ENCODE assay signal across 23 cellular contexts in the genomic region with DNA sequence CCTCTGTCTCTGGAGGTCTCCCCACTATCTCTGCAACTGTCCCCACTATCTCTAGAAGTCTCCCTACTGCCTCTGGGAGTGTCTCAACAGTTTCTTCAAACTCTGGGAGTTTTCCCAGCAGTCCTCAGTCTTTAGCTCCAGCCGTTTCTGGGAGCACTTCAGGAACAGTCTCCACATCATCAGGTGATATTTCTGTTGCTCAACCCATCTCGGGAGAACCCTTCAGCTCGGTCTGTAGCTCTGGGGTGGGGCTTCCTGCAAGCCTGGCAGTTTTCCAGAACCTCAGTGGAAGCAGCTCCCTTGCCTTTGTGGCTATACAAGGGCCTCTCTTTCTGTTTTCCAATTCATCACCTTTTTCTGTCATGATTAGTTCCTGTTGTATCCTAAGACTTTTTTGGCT. TPM values are rescaled to one million over a fixed set of nuclear protein-coding genes. Genes with fewer than 3 reads are reported as not detected.
A peak's percentile ranks its signal among the peaks of the same experiment; 100 is the strongest.
DNase-seq lines count a peak whose midpoint lies in the region; ATAC-seq, FAIRE-seq and TF ChIP-seq lines count a peak whose summit lies in the region.
"Had no signal": no experiment of that assay in that cellular context is flagged by ENCODE, and none has a peak within 500 bp of the region (broad histone marks: within the 10 kb centered on the region; RNA-seq: fewer than 3 reads in every experiment).

No MANE protein-coding gene starts in this region.

- no peak overlapping the region for H3K4me2 ChIP-seq in smooth muscle cell

- H2AFZ ChIP-seq in smooth muscle cell (ENCODE audit: low read depth), result no peak overlapping the region

- no peaks in the 10 kb centered on the region for H3K27me3 ChIP-seq in RWPE2 (ENCODE audit: insufficient read depth, poor library complexity, severe bottlenecking)
- H3K27me3 ChIP-seq in small intestine (ENCODE audit: control insufficient read depth in 2 of 2, insufficient read depth in 2 of 2, low read length in 2 of 2), result no peaks in the 10 kb centered on the region
- no peaks in the 10 kb centered on the region for H3K27me3 ChIP-seq in smooth muscle cell (ENCODE audit: low read depth)
- H3K27me3 ChIP-seq: vagina had no signal

- H3K36me3 ChIP-seq in RWPE2 (ENCODE audit: low read depth) (no peaks in the 10 kb centered on the region), small intestine (ENCODE audit: control insufficient read depth in 2 of 2, insufficient read depth in 2 of 2, low read length in 2 of 2) (no peaks in the 10 kb centered on the region), smooth muscle cell (ENCODE audit: low read depth) (no peaks in the 10 kb centered on the region)
- H3K36me3 ChIP-seq: BE2C, vagina had no signal

- WGBS in small intestine, 3 donors, result 14 to 19% (median 19%) methylated on average over 3 of the region's 3 CpGs
- 72% methylated on average over 3 of the region's 3 CpGs for WGBS in smooth muscle cell (ENCODE audit: low lambda C conversion rate)

- TF ChIP-seq CTCF in RWPE2 (IDR thresholded peaks at IDR 0.05; ENCODE audit: poor library complexity, severe bottlenecking) (no peak), fibroblast of villous mesenchyme (IDR thresholded peaks at IDR 0.05; ENCODE audit: insufficient read depth, low read depth, low read length) (no peak), smooth muscle cell (IDR thresholded peaks at IDR 0.05; ENCODE audit: borderline replicate concordance, insufficient read depth, poor library complexity, severe bottlenecking) (no peak)

- H3K4me1 ChIP-seq in RWPE2 (ENCODE audit: insufficient read depth, poor library complexity, severe bottlenecking), result peaks cover 16% of the 10 kb centered on the region
- peaks cover 0 to 9% of the 10 kb centered on the region in 2 donors for H3K4me1 ChIP-seq in small intestine (ENCODE audit: control insufficient read depth in 2 of 2, insufficient read depth in 1 of 2, low read depth in 1 of 2, low read length in 1 of 2)
- no peaks in the 10 kb centered on the region for H3K4me1 ChIP-seq in smooth muscle cell (ENCODE audit: low read depth)
- H3K4me1 ChIP-seq: BE2C had no signal

- ATAC-seq in RWPE2 (ENCODE audit: low read depth), result 0 out of 3 replicates have a peak, but pooled peaks have one; percentile 24
- ATAC-seq: T-helper 17 cell had no signal

- no peaks in the 10 kb centered on the region for H3F3A ChIP-seq in smooth muscle cell (ENCODE audit: low read depth)

- H3K27ac ChIP-seq in RWPE2 (ENCODE audit: poor library complexity, severe bottlenecking) (peak overlapping the region; percentile 24), small intestine (ENCODE audit: low read depth in 1 of 2, low read length in 1 of 2) (no peak overlapping the region), smooth muscle cell (ENCODE audit: low read depth) (no peak overlapping the region)
- H3K27ac ChIP-seq: vagina had no signal

- FAIRE-seq in small intestine (lab: Jason Lieb, UNC), result no peak
- FAIRE-seq: GM12892 had no signal

- H3K4me3 ChIP-seq in RWPE2 (ENCODE audit: severe bottlenecking) (no peak overlapping the region), fibroblast of villous mesenchyme (ENCODE audit: low read depth, low read length) (no peak overlapping the region), small intestine (ENCODE audit: low read depth in 1 of 2, low read length in 2 of 2) (no peak overlapping the region), smooth muscle cell (no peak overlapping the region)
- H3K4me3 ChIP-seq: vagina had no signal

- no peaks in the 10 kb centered on the region for H4K20me1 ChIP-seq in smooth muscle cell (ENCODE audit: low read depth)

- no peak overlapping the region for H3K9ac ChIP-seq in smooth muscle cell (ENCODE audit: low read depth)

- H3K79me2 ChIP-seq in smooth muscle cell (ENCODE audit: low read depth), result no peaks in the 10 kb centered on the region

- H3K9me3 ChIP-seq in RWPE2 (ENCODE audit: severe bottlenecking), result no peaks in the 10 kb centered on the region
- no peaks in the 10 kb centered on the region for H3K9me3 ChIP-seq in small intestine (ENCODE audit: control insufficient read depth, low read depth)
- H3K9me3 ChIP-seq in smooth muscle cell (replicated peaks; ENCODE audit: low read depth), result no peaks in the 10 kb centered on the region
- H3K9me3 ChIP-seq: BE2C, vagina had no signal

- DNase-seq in DMS53 (lab: John Stamatoyannopoulos, UW), result peak; percentile 42
- no peak for DNase-seq in DMS53 treated with DMSO at 0.1 percent for 48 hours (lab: John Stamatoyannopoulos, UW; ENCODE audit: unreplicated experiment)
- DNase-seq in RWPE2 (ENCODE audit: low spot score), result no peak
- peak; percentile 37 for DNase-seq in fibroblast of villous mesenchyme (ENCODE audit: low read depth)
- peak; percentile 56 for DNase-seq in small intestine
- no peak for DNase-seq in smooth muscle cell (lab: John Stamatoyannopoulos, UW; ENCODE audit: unreplicated experiment)
- DNase-seq in NCI-H1417 treated with DMSO at 0.1 percent for 48 hours (lab: John Stamatoyannopoulos, UW), result no peak
- DNase-seq in activated CD8-positive, alpha-beta memory T cell treated with anti-CD3 and anti-CD28 coated beads, Interleukin-2, amount 50 U/mL, for 4 hours, result no peak
- DNase-seq: activated CD4-positive, alpha-beta memory T cell treated with anti-CD3 and anti-CD28 coated beads for 36 hours; activated naive CD4-positive, alpha-beta T cell treated with anti-CD3 and anti-CD28 coated beads for 36 hours; activated T-cell treated with anti-CD3 and anti-CD28 coated beads, Interleukin-2, amount 50 U/mL, for 1 hour; BE2C; cortex of kidney; foreskin melanocyte; NCI-H1694 treated with DMSO at 0.1 percent for 48 hours; NCI-H524 treated with DMSO at 0.1 percent for 48 hours; stimulated activated CD4-positive, alpha-beta T cell treated with anti-CD3 and anti-CD28 coated beads, Interleukin-4, amount 100 ng/mL, for 4 hours; T-helper 17 cell had no signal

RNA-seq across cellular contexts. Expression of gene SFTA2, which starts 3.0 kb away (rescaled TPM):
- total RNA-seq in fibroblast of villous mesenchyme, result not detected in 2 replicates
- 1 to 10 TPM in 2 of 3 donors, not detected in 1; 1.6 to 3.2 TPM for polyA plus RNA-seq in small intestine
- total RNA-seq in smooth muscle cell, result not detected in 2 replicates
- polyA plus RNA-seq in smooth muscle cell, result not detected in 2 replicates
- total RNA-seq: A172; activated CD4-positive, alpha-beta memory T cell treated with anti-CD3 and anti-CD28 coated beads for 36 hours; activated naive CD4-positive, alpha-beta T cell treated with anti-CD3 and anti-CD28 coated beads for 36 hours; mononuclear cell; pulmonary artery endothelial cell; T-helper 17 cell; vagina had no signal

RNA-seq across cellular contexts. Expression of gene MUCL3, which starts 5.8 kb away (rescaled TPM):
- not detected in 2 replicates for total RNA-seq in fibroblast of villous mesenchyme
- 1 to 10 TPM in 2 of 3 donors, under 1 TPM in 1; 0.01 to 1.1 (median 1.1) TPM for polyA plus RNA-seq in small intestine
- 0.31 TPM in 1 of 2 replicates, not detected in the other for total RNA-seq in smooth muscle cell
- polyA plus RNA-seq in smooth muscle cell, result not detected in 2 replicates
- total RNA-seq: A172; activated CD4-positive, alpha-beta memory T cell treated with anti-CD3 and anti-CD28 coated beads for 36 hours; activated naive CD4-positive, alpha-beta T cell treated with anti-CD3 and anti-CD28 coated beads for 36 hours; mononuclear cell; pulmonary artery endothelial cell; T-helper 17 cell had no signal

RNA-seq across cellular contexts. Expression of gene VARS2, which starts 21.0 kb away (rescaled TPM):
- total RNA-seq in fibroblast of villous mesenchyme (15.1 and 17.3 TPM in 2 replicates), smooth muscle cell (15.1 and 18.4 TPM in 2 replicates)
- polyA plus RNA-seq in small intestine (10 to 100 TPM; 25.4 to 54.9 (median 42.0) TPM), smooth muscle cell (15.4 and 19.6 TPM in 2 replicates)

RNA-seq across cellular contexts. Expression of gene GTF2H4, which starts 27.0 kb away (rescaled TPM):
- 9.3 and 14.7 TPM in 2 replicates for total RNA-seq in fibroblast of villous mesenchyme
- polyA plus RNA-seq in small intestine, result 10 to 100 TPM; 21.5 to 22.2 (median 22.1) TPM
- 15.6 and 24.8 TPM in 2 replicates for total RNA-seq in smooth muscle cell
- 7.2 and 9.5 TPM in 2 replicates for polyA plus RNA-seq in smooth muscle cell

RNA-seq across cellular contexts. Expression of gene MUC21, which starts 48.5 kb away (rescaled TPM):
- total RNA-seq in fibroblast of villous mesenchyme (not detected in 2 replicates), smooth muscle cell (not detected in 2 replicates)
- polyA plus RNA-seq in small intestine (under 1 TPM; 0.22 to 0.89 (median 0.81) TPM), smooth muscle cell (not detected in 2 replicates)
- total RNA-seq: A172; activated CD4-positive, alpha-beta memory T cell treated with anti-CD3 and anti-CD28 coated beads for 36 hours; activated naive CD4-positive, alpha-beta T cell treated with anti-CD3 and anti-CD28 coated beads for 36 hours; mononuclear cell; pulmonary artery endothelial cell; T-helper 17 cell had no signal

Comparison
In these comparisons a context has a peak if more than half of its experiments do, and no peak if none do; other contexts are left out.
1. DNase-seq: peak in DMS53 (single experiment), fibroblast of villous mesenchyme (single experiment) and small intestine (single experiment); none in DMS53 treated with DMSO at 0.1 percent for 48 hours (single experiment), RWPE2 (single experiment), smooth muscle cell (single experiment), NCI-H1417 treated with DMSO at 0.1 percent for 48 hours (single experiment) and activated CD8-positive, alpha-beta memory T cell treated with anti-CD3 and anti-CD28 coated beads, Interleukin-2, amount 50 U/mL, for 4 hours (single experiment).